Comparison of ENCODE assay signal across 8 cellular contexts in the genomic region with DNA sequence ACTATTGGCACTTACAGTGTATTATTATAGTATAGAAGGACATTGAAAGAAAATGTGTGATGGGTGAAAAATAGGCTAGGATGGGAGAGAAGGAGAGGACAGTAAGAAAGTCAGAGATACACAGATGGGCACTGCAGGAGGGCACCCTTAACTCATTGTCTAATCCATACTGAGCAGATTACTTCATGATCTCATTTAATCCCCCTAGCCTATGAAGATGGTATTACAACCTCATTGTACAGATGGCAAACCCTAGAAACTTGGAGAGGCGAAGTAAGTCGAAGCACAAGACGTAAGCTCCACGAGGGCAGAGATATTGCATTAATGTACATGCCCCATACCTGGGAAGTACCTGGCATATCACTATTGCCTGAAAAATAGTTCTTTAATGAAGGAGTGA.
A peak's percentile ranks its signal among the peaks of the same experiment; 100 is the strongest.
DNase-seq lines count a peak whose midpoint lies in the region; ATAC-seq and TF ChIP-seq lines count a peak whose summit lies in the region.

No MANE protein-coding gene starts in this region.

- no peaks in the 10 kb centered on the region for H3K9me2 ChIP-seq in GM23248 (ENCODE audit: insufficient read depth)

- H3K79me2 ChIP-seq in GM23248 (ENCODE audit: insufficient read depth), result no peaks in the 10 kb centered on the region

- H3F3A ChIP-seq in GM23248 (ENCODE audit: insufficient read depth), result no peaks in the 10 kb centered on the region

- ATAC-seq in GM19023 (IDR thresholded peaks at IDR 0.05; ENCODE audit: unreplicated experiment) (no peak), HG03565 (IDR thresholded peaks at IDR 0.05; ENCODE audit: unreplicated experiment) (no peak), sciatic nerve (no peak)

- H3K9me3 ChIP-seq in GM23248 (ENCODE audit: low read depth), result no peaks in the 10 kb centered on the region

- H3K4me1 ChIP-seq in GM23248 (ENCODE audit: insufficient read depth), result no peaks in the 10 kb centered on the region

- H3K27me3 ChIP-seq in GM23248 (replicated peaks; ENCODE audit: insufficient read depth), result no peaks in the 10 kb centered on the region
- H3K27me3 ChIP-seq in dorsolateral prefrontal cortex, result no peaks in the 10 kb centered on the region

- H3K27ac ChIP-seq in GM23248 (no peak overlapping the region), dorsolateral prefrontal cortex (no peak overlapping the region)

- no peak overlapping the region for H3K9ac ChIP-seq in GM23248

- H3K36me3 ChIP-seq in GM23248 (ENCODE audit: low read depth), result no peaks in the 10 kb centered on the region

- no peak overlapping the region for H2AFZ ChIP-seq in GM23248

- H3K4me3 ChIP-seq in GM23248 (no peak overlapping the region), dorsolateral prefrontal cortex (no peak overlapping the region)

- H4K20me1 ChIP-seq in GM23248 (ENCODE audit: insufficient read depth), result no peaks in the 10 kb centered on the region

- peak; percentile 18 for DNase-seq in DMS 273 treated with DMSO at 0.1 percent for 48 hours (lab: John Stamatoyannopoulos, UW)
- DNase-seq in GM23248, result peak; percentile 29
- DNase-seq in OCI-M1 (lab: John Stamatoyannopoulos, UW), result peak; percentile 30
- peak; percentile 9 for DNase-seq in iPS DF 4.7 (ENCODE audit: extremely low read depth, low spot score)
- DNase-seq in dorsolateral prefrontal cortex, result no peak
- DNase-seq in sciatic nerve (ENCODE audit: low spot score), result no peak

- in situ Hi-C loops in GM23248 (cut with MboI), result no loop called here

- intact Hi-C loops in dorsolateral prefrontal cortex (cut with DNase I), result no loop called here
- intact Hi-C loops in sciatic nerve (cut with DNase I), result no loop called here

- 60 to 63% methylated on average over 4 of the region's 4 CpGs for WGBS in GM23248 (ENCODE audit: low coverage in 1 of 2, low lambda C conversion rate in 2 of 2, missing lambda C conversion rate in 2 of 2), 2 experiments

- H3K4me2 ChIP-seq in GM23248 (ENCODE audit: unreplicated experiment), result no peak overlapping the region

- TF ChIP-seq CTCF in dorsolateral prefrontal cortex (IDR thresholded peaks at IDR 0.05 in 54 of 56, conservative IDR thresholded peaks at IDR 0.05 in 2 of 56; ENCODE audit: low read depth in 1 of 56, partially characterized antibody in 56 of 56), result peak in 12 of 56 donors; percentile 10 to 24 (median 14)

Comparison
In these comparisons a context has a peak if more than half of its experiments do, and no peak if none do; other contexts are left out.
1. DNase-seq: peak in DMS 273 treated with DMSO at 0.1 percent for 48 hours (single experiment), GM23248 (single experiment), OCI-M1 (single experiment) and iPS DF 4.7 (single experiment); none in dorsolateral prefrontal cortex (0 of 10) and sciatic nerve (single experiment).